Comparison of ENCODE assay signal across 24 cellular contexts in genomic region chr22:31461699-31462098, GRCh38.
"Had no signal": no experiment of that assay in that cellular context is flagged by ENCODE, and none has a peak within 500 bp of the region (broad histone marks: within the 10 kb centered on the region; RNA-seq: fewer than 3 reads in every experiment).

No MANE protein-coding gene starts in this region.

- DNase-seq: Karpas-422, KG1, MG63, NCI-H1092, NCI-H1105 treated with DMSO at 0.1 percent for 48 hours, NCI-H1417 treated with DMSO at 0.1 percent for 48 hours, NCI-H146, NCI-H1694 treated with DMSO at 0.1 percent for 48 hours, NCI-H1930, NCI-H2081, NCI-H2107, NCI-H2227 treated with DMSO at 0.1 percent for 48 hours, NCI-H510A, NCI-H524 treated with DMSO at 0.1 percent for 48 hours, NCI-H69, NCI-H774, Right ventricle myocardium superior, RPMI8226, SIG-M5 had no signal

- H3K27me3 ChIP-seq: MG63, SJSA1 had no signal

- H3K4me3 ChIP-seq: MG63, SJSA1, SK-N-MC had no signal

- H3K4me1 ChIP-seq: SJSA1 had no signal

- H3K27ac ChIP-seq: HL-60, SJSA1, SK-N-MC had no signal

- FAIRE-seq: HTR-8/SVneo, RCC 7860 had no signal

- H3K9me3 ChIP-seq: MG63, SJSA1 had no signal
